In the genomic region with DNA sequence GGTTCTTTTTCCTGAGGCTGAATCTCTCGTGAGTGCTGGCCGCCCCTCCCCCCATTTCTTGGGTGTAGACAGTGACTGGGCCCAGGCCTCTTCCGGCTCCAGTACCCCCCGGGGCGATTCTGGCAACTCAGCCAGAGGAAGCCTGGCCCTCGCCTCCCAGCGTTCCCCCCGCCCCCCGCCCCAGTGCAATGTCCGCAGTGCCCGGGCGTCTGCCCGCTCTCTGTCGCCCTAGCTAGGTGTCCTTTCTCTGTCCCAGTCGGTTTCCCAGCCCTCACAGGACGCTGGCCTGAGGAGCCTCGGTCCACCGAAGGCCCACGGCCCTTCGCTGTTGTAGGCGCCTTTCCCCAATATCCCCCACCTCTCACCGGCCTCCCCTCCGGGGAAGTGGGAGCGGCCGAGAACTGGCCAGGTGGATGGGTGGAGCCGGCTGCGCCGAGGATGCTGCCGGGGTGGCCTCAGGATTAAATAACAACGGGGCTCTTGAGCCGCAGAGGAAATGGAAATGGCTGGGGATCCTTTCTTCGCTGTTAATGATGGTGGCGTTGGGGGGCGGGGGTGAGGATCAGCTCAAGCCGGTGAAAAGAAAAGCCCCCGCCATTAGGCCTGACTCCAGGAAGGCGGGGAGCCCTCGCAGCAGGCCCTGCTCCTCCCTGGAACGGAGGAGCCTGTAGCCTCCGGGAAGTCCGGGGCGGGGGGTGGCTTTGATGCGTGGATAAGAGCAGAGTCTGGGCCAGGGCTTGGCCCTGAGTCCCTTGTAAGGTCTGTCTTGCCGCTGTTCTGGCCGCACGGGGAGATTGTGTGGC, we compare ENCODE assay signal across 8 cellular contexts. TPM values are rescaled to one million over a fixed set of nuclear protein-coding genes. Genes with fewer than 3 reads are reported as not detected.
DNase-seq lines count a peak whose midpoint lies in the region; ATAC-seq, FAIRE-seq and TF ChIP-seq lines count a peak whose summit lies in the region.

No MANE protein-coding gene starts in this region.

- no peaks in the 10 kb centered on the region for H3K36me3 ChIP-seq in SJCRH30
- no peaks in the 10 kb centered on the region; a peak in 1 of 5 replicates for H3K36me3 ChIP-seq in HepG2 (replicated peaks in 1 of 2; ENCODE audit: control insufficient read depth in 1 of 2, insufficient read depth in 2 of 2, low read length in 2 of 2)
- H3K36me3 ChIP-seq in subcutaneous abdominal adipose tissue (ENCODE audit: control insufficient read depth in 5 of 5, insufficient read depth in 5 of 5, low read length in 5 of 5) = no peaks in the 10 kb centered on the region

- TF ChIP-seq CTCF in HepG2 (CRISPR knock-in tag; IDR thresholded peaks at IDR 0.05) = no peak

- peak; percentile 67 for ATAC-seq in HepG2
- ATAC-seq in HG02588 (IDR thresholded peaks at IDR 0.05; ENCODE audit: unreplicated experiment) = no peak

- POLR2A ChIA-PET in HepG2 (lab: Yijun Ruan, JAX) = interaction anchor here (0.9 to 10.3 kb wide), 9 partner anchors 14 to 61 kb away, joined by 3 to 122 read pairs (median 8); no protein-coding TSS in a partner anchor

- H3K79me2 ChIP-seq in HepG2 (ENCODE audit: insufficient read depth, low read length) = peaks cover 66% of the 10 kb centered on the region

- TF ChIP-seq EP300 in HepG2 (IDR thresholded peaks at IDR 0.05; ENCODE audit: low read depth in 2 of 2, low read length in 2 of 2) (no peak), HepG2 (CRISPR knock-in tag; IDR thresholded peaks at IDR 0.05; ENCODE audit: borderline replicate concordance) (no peak)

- H3K4me3 ChIP-seq in SJCRH30 (peak overlapping the region; percentile 78), HepG2 (replicated peaks in 1 of 3; ENCODE audit: insufficient read depth in 1 of 3, low read depth in 2 of 3, low read length in 3 of 3) (peak overlapping the region; percentile 88 to 98 (median 92)), subcutaneous abdominal adipose tissue (ENCODE audit: low read depth in 1 of 5, low read length in 5 of 5) (peak overlapping the region; percentile 61 to 92 (median 91))

- H2AFZ ChIP-seq in HepG2 (ENCODE audit: low read length) = no peak overlapping the region

- FAIRE-seq in HepG2 (lab: Jason Lieb, UNC) = no peak

- TF ChIP-seq POLR2A in HepG2 (IDR thresholded peaks at IDR 0.05; ENCODE audit: insufficient read depth in 1 of 2, low read depth in 2 of 2, low read length in 2 of 2) = peak in 1 of 2 experiments; percentile 53; a peak in 2 of 4 replicates

- H3K9me3 ChIP-seq in SJCRH30 (replicated peaks) = no peaks in the 10 kb centered on the region
- H3K9me3 ChIP-seq in HepG2 (ENCODE audit: low read length) = no peaks in the 10 kb centered on the region
- no peaks in the 10 kb centered on the region for H3K9me3 ChIP-seq in subcutaneous abdominal adipose tissue (ENCODE audit: control insufficient read depth in 5 of 5, low read length in 5 of 5)

- in situ Hi-C loops in HepG2 (cut with HindIII; ENCODE audit: extremely low pct_ligation_motif_present, low pct_unique_long_range_greater_than_20kb) = loop anchor here (5.0 kb wide), 1 partner anchor 36 kb away; no protein-coding TSS in a partner anchor

- intact Hi-C loops in HepG2 (cut with micrococcal nuclease; ENCODE audit: unreplicated experiment) = loop anchor here (2.0 kb wide), 3 partner anchors 31 to 223 kb away; no protein-coding TSS in a partner anchor

- H3K4me2 ChIP-seq in HepG2 (ENCODE audit: low read depth, low read length) = peak overlapping the region; percentile 96

- CTCF ChIA-PET in HepG2 (lab: Yijun Ruan, JAX; ENCODE audit: low intra/inter-chr PET ratio, low total read pairs) = no interaction called here

- H3K27me3 ChIP-seq in SJCRH30 = no peaks in the 10 kb centered on the region
- no peaks in the 10 kb centered on the region; a peak in 1 of 5 replicates for H3K27me3 ChIP-seq in HepG2 (ENCODE audit: control insufficient read depth in 1 of 2, insufficient read depth in 2 of 2, low read length in 2 of 2)
- peaks cover 0 to 6% (median 0%) of the 10 kb centered on the region in 5 donors for H3K27me3 ChIP-seq in subcutaneous abdominal adipose tissue (ENCODE audit: control insufficient read depth in 5 of 5, insufficient read depth in 4 of 5, low read length in 5 of 5)

- WGBS in HepG2 (ENCODE audit: low lambda C conversion rate) = 2% methylated on average over 19 of the region's 46 CpGs

- no TSS peak for BruUV-seq in HepG2 (replicated peaks; lab: Mats Ljungman, UMichigan)

- no peak for TF ChIP-seq RAD21 in HepG2 (CRISPR knock-in tag; IDR thresholded peaks at IDR 0.05)

- peaks cover 19% of the 10 kb centered on the region for H3K4me1 ChIP-seq in SJCRH30
- peaks cover 65% of the 10 kb centered on the region for H3K4me1 ChIP-seq in HepG2 (ENCODE audit: insufficient read depth, low read length)
- peaks cover 14 to 58% (median 55%) of the 10 kb centered on the region in 5 donors for H3K4me1 ChIP-seq in subcutaneous abdominal adipose tissue (ENCODE audit: control insufficient read depth in 5 of 5, insufficient read depth in 5 of 5, low read length in 5 of 5)

- peak overlapping the region; percentile 88 for H3K9ac ChIP-seq in HepG2 (ENCODE audit: insufficient read depth, low read depth, low read length)
- peak overlapping the region in 2 of 5 donors; percentile 33 to 68 for H3K9ac ChIP-seq in subcutaneous abdominal adipose tissue (ENCODE audit: low read length in 5 of 5)

- DNase-seq in AG08395 (ENCODE audit: low spot score) (peak; percentile 43), H4 (ENCODE audit: low spot score) (peak; percentile 67), SJCRH30 (peak; percentile 86 to 88), HepG2 (ENCODE audit: low spot score) (peak; percentile 73), superior temporal gyrus (ENCODE audit: extremely low spot score) (no peak)

- H4K20me1 ChIP-seq in HepG2 (ENCODE audit: insufficient read depth, low read length) = peaks cover 28% of the 10 kb centered on the region

- H3K27ac ChIP-seq in SJCRH30 = peak overlapping the region; percentile 93
- peak overlapping the region; percentile 60 for H3K27ac ChIP-seq in cingulate gyrus (ENCODE audit: low read depth, low read length)
- H3K27ac ChIP-seq in HepG2 (ENCODE audit: extremely low read length, insufficient read depth, low read length) = peak overlapping the region; percentile 93
- H3K27ac ChIP-seq in subcutaneous abdominal adipose tissue (ENCODE audit: low read depth, low read length) = no peak overlapping the region

TF ChIP-seq in HepG2, 621 proteins besides CTCF, POLR2A, EP300 and RAD21 (continues in another document):
- TF ChIP-seq RCOR2 (CRISPR knock-in tag; IDR thresholded peaks at IDR 0.05) (no peak), ZNF598 (CRISPR knock-in tag; IDR thresholded peaks at IDR 0.05; ENCODE audit: borderline replicate concordance) (no peak), SRSF1 (optimal IDR thresholded peaks at IDR 0.05; ENCODE audit: low read depth, low read length) (no peak), E2F5 (CRISPR knock-in tag; conservative IDR thresholded peaks at IDR 0.05) (no peak), PHF5A (CRISPR knock-in tag; IDR thresholded peaks at IDR 0.05; ENCODE audit: low read depth, unreplicated experiment) (no peak), BCL6 (CRISPR knock-in tag; IDR thresholded peaks at IDR 0.05) (no peak), ZNF674 (CRISPR knock-in tag; IDR thresholded peaks at IDR 0.05; ENCODE audit: low read depth) (no peak), SAFB2 (CRISPR knock-in tag; IDR thresholded peaks at IDR 0.05; ENCODE audit: borderline replicate concordance, low read depth) (no peak)

RNA-seq across cellular contexts. Expression of gene SPRY4, which starts 1.1 kb away (rescaled TPM):
- 3.9 and 6.4 TPM in 2 replicates for total RNA-seq in H4 (2014; rRNA removed; shearing (Covaris generic))
- total RNA-seq in SJCRH30 (2014; rRNA removed; shearing (Covaris generic)) = 41.6 and 41.7 TPM in 2 replicates
- 8.9 and 9.0 TPM in 2 replicates for total RNA-seq in HepG2 (2016; rRNA removed; fragmentation: Illumina TruSeq; extraction: Trizol)
- total RNA-seq in HepG2 (2016; cell fraction: cytosol; rRNA removed; fragmentation: Illumina TruSeq; extraction: Trizol; ENCODE audit: low read depth) = 1.6 and 1.8 TPM in 2 replicates
- total RNA-seq in HepG2 (2016; cell fraction: insoluble cytoplasmic fraction; rRNA removed; fragmentation: Illumina TruSeq; extraction: Trizol) = 8.3 and 8.7 TPM in 2 replicates
- total RNA-seq in HepG2 (2016; cell fraction: membrane; rRNA removed; fragmentation: Illumina TruSeq; extraction: Trizol) = 5.8 and 6.0 TPM in 2 replicates
- 12.5 and 16.8 TPM in 2 replicates for total RNA-seq in HepG2 (2016; cell fraction: nucleus; rRNA removed; fragmentation: Illumina TruSeq; extraction: Trizol)
- polyA plus RNA-seq in HepG2 (2011; rRNA removed) = 17.8 and 19.2 TPM in 2 replicates
- polyA plus RNA-seq in HepG2 (2011; cell fraction: cytosol; rRNA removed) = 10.9 and 12.6 TPM in 2 replicates
- 61.0 and 63.7 TPM in 2 replicates for polyA plus RNA-seq in HepG2 (2011; cell fraction: nucleus; rRNA removed)
- 10.0 and 17.2 TPM in 2 replicates for polyA plus RNA-seq in HepG2 (2012)
- 0.37 and 0.40 TPM in 2 replicates for polyA plus RNA-seq in HepG2 (2016; cell fraction: cytosol; fragmentation: Illumina TruSeq; extraction: Trizol; ENCODE audit: low read depth)
- 6.9 and 9.0 TPM in 2 replicates for polyA plus RNA-seq in HepG2 (2016; cell fraction: insoluble cytoplasmic fraction; fragmentation: Illumina TruSeq; extraction: Trizol; ENCODE audit: low read depth)
- polyA plus RNA-seq in HepG2 (2016; cell fraction: membrane; fragmentation: Illumina TruSeq; extraction: Trizol; ENCODE audit: low read depth) = 2.0 and 2.1 TPM in 2 replicates
- polyA plus RNA-seq in HepG2 (2016; cell fraction: nucleus; fragmentation: Illumina TruSeq; extraction: Trizol; ENCODE audit: insufficient read depth, low read depth) = 21.3 and 22.7 TPM in 2 replicates
- polyA minus RNA-seq in HepG2 (2011; rRNA and poly(A)+ RNA removed; ENCODE audit: low replicate concordance) = 0.09 and 81.1 TPM in 2 replicates
- 21.7 and 22.2 TPM in 2 replicates for polyA minus RNA-seq in HepG2 (2011; cell fraction: cytosol; rRNA and poly(A)+ RNA removed)
- polyA minus RNA-seq in HepG2 (2011; cell fraction: nucleus; rRNA and poly(A)+ RNA removed) = 40.0 and 40.4 TPM in 2 replicates
